In the genomic region with DNA sequence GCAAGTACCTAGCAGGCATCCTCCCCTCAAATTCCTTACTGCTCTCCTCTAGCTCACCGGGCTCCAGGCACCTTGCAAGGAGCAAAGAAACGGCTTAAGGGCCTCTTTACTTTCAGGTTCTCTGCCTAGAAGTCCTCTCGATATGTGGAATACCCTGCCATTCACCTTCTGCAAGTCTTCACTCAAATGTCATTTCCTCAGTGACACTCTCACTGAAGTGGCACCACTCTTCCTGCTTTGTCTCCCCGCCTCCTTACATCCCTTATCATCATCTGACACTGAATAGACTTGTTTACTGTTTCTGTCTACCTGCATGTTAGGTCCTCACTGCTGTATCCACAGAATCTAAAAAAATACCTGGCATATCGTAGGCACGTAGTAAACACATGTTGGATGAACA, we compare ENCODE assay signal across 8 cellular contexts. TPM values are rescaled to one million over a fixed set of nuclear protein-coding genes. Genes with fewer than 3 reads are reported as not detected.
DNase-seq lines count a peak whose midpoint lies in the region; ATAC-seq and TF ChIP-seq lines count a peak whose summit lies in the region.

No MANE protein-coding gene starts in this region.

- H3K9ac ChIP-seq in duodenal mucosa (ENCODE audit: low read depth in 1 of 2, low read length in 2 of 2) (peak overlapping the region; percentile 93 to 97), neural cell (ENCODE audit: low read length) (peak overlapping the region; percentile 83)

- TF ChIP-seq CTCF in C4-2B (conservative IDR thresholded peaks at IDR 0.05) (no peak), NB4 (IDR thresholded peaks at IDR 0.05; ENCODE audit: low read depth, low read length) (no peak), neural cell (IDR thresholded peaks at IDR 0.05; ENCODE audit: poor library complexity, severe bottlenecking) (no peak)

- H3K27me3 ChIP-seq in duodenal mucosa (ENCODE audit: control insufficient read depth in 1 of 2, insufficient read depth in 2 of 2, low read length in 2 of 2) = no peaks in the 10 kb centered on the region
- H3K27me3 ChIP-seq in neural cell (ENCODE audit: insufficient read depth, low read depth, low read length) = no peaks in the 10 kb centered on the region

- H2AFZ ChIP-seq in neural cell (ENCODE audit: low read depth, low read length) = no peak overlapping the region

- DNase-seq in NB4 (ENCODE audit: low read depth) (peak; percentile 37), NCI-H187 (lab: John Stamatoyannopoulos, UW) (no peak), GF-D8 (lab: John Stamatoyannopoulos, UW) (no peak), NK-92 (lab: John Stamatoyannopoulos, UW; ENCODE audit: unreplicated experiment) (no peak)

- no peak for ATAC-seq in HG03045 (IDR thresholded peaks at IDR 0.05; ENCODE audit: unreplicated experiment)

- H3K4me1 ChIP-seq in duodenal mucosa (ENCODE audit: control insufficient read depth in 1 of 2, insufficient read depth in 2 of 2, low read length in 2 of 2) = peaks cover 20 to 23% of the 10 kb centered on the region in 2 donors

- no peak for TF ChIP-seq POLR2A in NB4 (IDR thresholded peaks at IDR 0.05; ENCODE audit: extremely low read depth, insufficient read length)

- no peak for TF ChIP-seq EP300 in neural cell (conservative IDR thresholded peaks at IDR 0.05; ENCODE audit: poor library complexity, severe bottlenecking)

- peak overlapping the region; percentile 97 for H3K4me3 ChIP-seq in NB4 (ENCODE audit: low read depth, low read length)
- H3K4me3 ChIP-seq in duodenal mucosa (ENCODE audit: low read depth in 1 of 2, low read length in 2 of 2) = peak overlapping the region; percentile 99 to 100
- H3K4me3 ChIP-seq in neural cell (ENCODE audit: low read length) = peak overlapping the region; percentile 100

- H3K79me2 ChIP-seq in neural cell (replicated peaks; ENCODE audit: insufficient read depth, low read length) = peaks cover 15% of the 10 kb centered on the region

- peak overlapping the region; percentile 95 for H3K27ac ChIP-seq in C4-2B
- H3K27ac ChIP-seq in duodenal mucosa (ENCODE audit: low read depth, low read length) = no peak overlapping the region
- no peak overlapping the region for H3K27ac ChIP-seq in neural cell (ENCODE audit: low read length)

- no peaks in the 10 kb centered on the region for H4K20me1 ChIP-seq in neural cell (ENCODE audit: insufficient read depth)

- no peaks in the 10 kb centered on the region for H3F3A ChIP-seq in neural cell (ENCODE audit: insufficient read depth, low read length, poor library complexity, severe bottlenecking)

- peak overlapping the region; percentile 71 for H3K4me2 ChIP-seq in neural cell (ENCODE audit: low read length)

- H3K9me3 ChIP-seq in duodenal mucosa (ENCODE audit: control insufficient read depth in 1 of 2, low read length in 2 of 2) (no peaks in the 10 kb centered on the region), neural cell (ENCODE audit: low read length) (no peaks in the 10 kb centered on the region)

- H3K36me3 ChIP-seq in duodenal mucosa (ENCODE audit: control insufficient read depth in 1 of 2, insufficient read depth in 2 of 2, low read length in 2 of 2) = peaks cover 14 to 31% of the 10 kb centered on the region in 2 donors
- H3K36me3 ChIP-seq in neural cell (ENCODE audit: insufficient read depth, low read length) = no peaks in the 10 kb centered on the region

- no peak for TF ChIP-seq RAD21 in neural cell (conservative IDR thresholded peaks at IDR 0.05)

- no peaks in the 10 kb centered on the region for H3K9me2 ChIP-seq in neural cell (ENCODE audit: insufficient read depth, low read length)

TF ChIP-seq in neural cell, 6 proteins besides CTCF, POLR2A, EP300 and RAD21:
- TF ChIP-seq POLR2AphosphoS5 (IDR thresholded peaks at IDR 0.05) (no peak), REST (IDR thresholded peaks at IDR 0.05; ENCODE audit: borderline replicate concordance) (no peak), TAF1 (IDR thresholded peaks at IDR 0.05; ENCODE audit: low read depth) (no peak), EZH2 (IDR thresholded peaks at IDR 0.05; ENCODE audit: borderline replicate concordance, insufficient read depth, low read length, poor library complexity, severe bottlenecking) (no peak), SMC3 (conservative IDR thresholded peaks at IDR 0.05; ENCODE audit: poor library complexity) (no peak), MXI1 (conservative IDR thresholded peaks at IDR 0.05; ENCODE audit: poor library complexity, severe bottlenecking) (no peak)
TF ChIP-seq in neural cell: peak in this region for 0.

RNA-seq across cellular contexts. Expression of gene SLC7A6OS, which starts 0.9 kb away (rescaled TPM):
- 18.9 and 21.3 TPM in 2 replicates for polyA plus RNA-seq in neural cell
- polyA minus RNA-seq in neural cell = 15.3 and 24.3 TPM in 2 replicates

RNA-seq across cellular contexts. Expression of gene PRMT7, which starts 1.0 kb away (rescaled TPM):
- 203 and 207 TPM in 2 replicates for polyA plus RNA-seq in neural cell
- 78.6 and 84.6 TPM in 2 replicates for polyA minus RNA-seq in neural cell

RNA-seq across cellular contexts. Expression of gene SLC7A6, which starts 45.5 kb away (rescaled TPM):
- 36.0 and 39.3 TPM in 2 replicates for polyA plus RNA-seq in neural cell
- 24.2 and 38.5 TPM in 2 replicates for polyA minus RNA-seq in neural cell
